ENCODE assay signal across 15 cellular contexts in genomic region chr9:113241161-113241560, GRCh38. TPM values are rescaled to one million over a fixed set of nuclear protein-coding genes. Genes with fewer than 3 reads are reported as not detected.
DNase-seq lines count a peak whose midpoint lies in the region; ATAC-seq and TF ChIP-seq lines count a peak whose summit lies in the region.
"Had no signal": no experiment of that assay in that cellular context is flagged by ENCODE, and none has a peak within 500 bp of the region (broad histone marks: within the 10 kb centered on the region; RNA-seq: fewer than 3 reads in every experiment).

No MANE protein-coding gene starts in this region.

- no peak for TF ChIP-seq CTCF in type B pancreatic cell (conservative IDR thresholded peaks at IDR 0.05)

- H3K36me3 Mint-ChIP-seq in type B pancreatic cell = no peaks in the 10 kb centered on the region
- H3K36me3 Mint-ChIP-seq in activated CD4-positive, alpha-beta T cell treated with anti-CD3 and anti-CD28 coated beads, Interleukin-2, amount 10 ng/mL, durations not matched to agents 7 days and 5 days (ENCODE audit: low read depth) = no peaks in the 10 kb centered on the region
- H3K36me3 Mint-ChIP-seq: CD8-positive, alpha-beta T cell had no signal

- CTCF ChIA-PET in activated CD4-positive, alpha-beta T cell treated with anti-CD3 and anti-CD28 coated beads, Interleukin-2, amount 10 ng/mL, durations not matched to agents 7 days and 5 days (lab: Charles Lee) = interaction anchor here (0.7 to 1.2 kb wide), 3 partner anchors 19 to 185 kb away, joined by 3 to 5 read pairs (median 3); no protein-coding TSS in a partner anchor

- H3K4me1 Mint-ChIP-seq in type B pancreatic cell (ENCODE audit: unreplicated experiment) = peaks cover 6% of the 10 kb centered on the region
- H3K4me1 Mint-ChIP-seq in activated CD4-positive, alpha-beta T cell treated with anti-CD3 and anti-CD28 coated beads, Interleukin-2, amount 10 ng/mL, durations not matched to agents 7 days and 5 days = peaks cover 10% of the 10 kb centered on the region
- H3K4me1 Mint-ChIP-seq: B cell had no signal

- peak; percentile 6 for DNase-seq in SIG-M5 treated with dmso at 0.1 percent for 504 hours (lab: John Stamatoyannopoulos, UW; ENCODE audit: unreplicated experiment)
- DNase-seq in SIG-M5 (lab: John Stamatoyannopoulos, UW) = no peak
- DNase-seq in type B pancreatic cell (ENCODE audit: extremely low spot score, unreplicated experiment) = no peak
- DNase-seq in activated CD4-positive, alpha-beta T cell treated with anti-CD3 and anti-CD28 coated beads, Interleukin-2, amount 10 ng/mL, durations not matched to agents 7 days and 5 days = no peak
- DNase-seq: AML-193; Caco-2; Calu3; CD4-positive, alpha-beta T cell; CD8-positive, alpha-beta T cell; DMS79 treated with DMSO at 0.1 percent for 48 hours; GF-D8 had no signal

- H3K9me3 Mint-ChIP-seq in type B pancreatic cell = no peaks in the 10 kb centered on the region
- H3K9me3 Mint-ChIP-seq in activated CD4-positive, alpha-beta T cell treated with anti-CD3 and anti-CD28 coated beads, Interleukin-2, amount 10 ng/mL, durations not matched to agents 7 days and 5 days = no peaks in the 10 kb centered on the region
- H3K9me3 Mint-ChIP-seq: CD4-positive, alpha-beta T cell; CD8-positive, alpha-beta T cell had no signal

- no peaks in the 10 kb centered on the region for H3K27me3 Mint-ChIP-seq in type B pancreatic cell
- H3K27me3 Mint-ChIP-seq in activated CD4-positive, alpha-beta T cell treated with anti-CD3 and anti-CD28 coated beads, Interleukin-2, amount 10 ng/mL, durations not matched to agents 7 days and 5 days = no peaks in the 10 kb centered on the region
- H3K27me3 Mint-ChIP-seq: B cell; CD4-positive, alpha-beta T cell had no signal

- H3K27ac Mint-ChIP-seq in type B pancreatic cell = peak overlapping the region; percentile 87
- H3K27ac Mint-ChIP-seq in activated CD4-positive, alpha-beta T cell treated with anti-CD3 and anti-CD28 coated beads, Interleukin-2, amount 10 ng/mL, durations not matched to agents 7 days and 5 days = no peak overlapping the region
- H3K27ac Mint-ChIP-seq: B cell; CD4-positive, alpha-beta T cell; CD8-positive, alpha-beta T cell had no signal

- ATAC-seq in esophagus mucosa (peak; percentile 77), HG02981 (IDR thresholded peaks at IDR 0.05; ENCODE audit: unreplicated experiment) (no peak)
- ATAC-seq: A549; CD8-positive, alpha-beta T cell had no signal

- peak overlapping the region; percentile 69 for H3K4me3 Mint-ChIP-seq in type B pancreatic cell
- H3K4me3 Mint-ChIP-seq in activated CD4-positive, alpha-beta T cell treated with anti-CD3 and anti-CD28 coated beads, Interleukin-2, amount 10 ng/mL, durations not matched to agents 7 days and 5 days = no peak overlapping the region
- H3K4me3 Mint-ChIP-seq: B cell; CD4-positive, alpha-beta T cell; CD8-positive, alpha-beta T cell had no signal

- POLR2A ChIA-PET in activated CD4-positive, alpha-beta T cell treated with anti-CD3 and anti-CD28 coated beads, Interleukin-2, amount 10 ng/mL, durations not matched to agents 7 days and 5 days (lab: Charles Lee) = no interaction called here

RNA-seq across cellular contexts. Expression of gene SLC31A1, which starts 19.8 kb away (rescaled TPM):
- total RNA-seq in esophagus mucosa (22.2 TPM), type B pancreatic cell (ENCODE audit: low replicate concordance) (31.7 and 45.8 TPM in 2 replicates)
- 10 to 100 TPM in 1 of 2 experiments, 1 to 10 TPM in 1; 9.2 to 10.4 TPM for total RNA-seq in activated CD4-positive, alpha-beta T cell treated with anti-CD3 and anti-CD28 coated beads, Interleukin-2, amount 10 ng/mL, durations not matched to agents 7 days and 5 days

RNA-seq across cellular contexts. Expression of gene FKBP15, which starts 20.1 kb away (rescaled TPM):
- total RNA-seq in esophagus mucosa = 18.8 TPM
- total RNA-seq in type B pancreatic cell (ENCODE audit: low replicate concordance) = 23.8 and 24.6 TPM in 2 replicates
- total RNA-seq in activated CD4-positive, alpha-beta T cell treated with anti-CD3 and anti-CD28 coated beads, Interleukin-2, amount 10 ng/mL, durations not matched to agents 7 days and 5 days = 10 to 100 TPM; 33.6 to 39.3 TPM

RNA-seq across cellular contexts. Expression of gene CDC26, which starts 34.2 kb away (rescaled TPM):
- total RNA-seq in esophagus mucosa (15.3 TPM), type B pancreatic cell (ENCODE audit: low replicate concordance) (33.9 and 34.8 TPM in 2 replicates)
- total RNA-seq in activated CD4-positive, alpha-beta T cell treated with anti-CD3 and anti-CD28 coated beads, Interleukin-2, amount 10 ng/mL, durations not matched to agents 7 days and 5 days = 10 to 100 TPM; 28.8 to 31.0 TPM

RNA-seq across cellular contexts. Expression of gene PRPF4, which starts 34.3 kb away (rescaled TPM):
- total RNA-seq in esophagus mucosa (15.6 TPM), type B pancreatic cell (ENCODE audit: low replicate concordance) (27.2 and 38.0 TPM in 2 replicates)
- 10 to 100 TPM; 30.6 to 32.4 TPM for total RNA-seq in activated CD4-positive, alpha-beta T cell treated with anti-CD3 and anti-CD28 coated beads, Interleukin-2, amount 10 ng/mL, durations not matched to agents 7 days and 5 days
